In the genomic region with DNA sequence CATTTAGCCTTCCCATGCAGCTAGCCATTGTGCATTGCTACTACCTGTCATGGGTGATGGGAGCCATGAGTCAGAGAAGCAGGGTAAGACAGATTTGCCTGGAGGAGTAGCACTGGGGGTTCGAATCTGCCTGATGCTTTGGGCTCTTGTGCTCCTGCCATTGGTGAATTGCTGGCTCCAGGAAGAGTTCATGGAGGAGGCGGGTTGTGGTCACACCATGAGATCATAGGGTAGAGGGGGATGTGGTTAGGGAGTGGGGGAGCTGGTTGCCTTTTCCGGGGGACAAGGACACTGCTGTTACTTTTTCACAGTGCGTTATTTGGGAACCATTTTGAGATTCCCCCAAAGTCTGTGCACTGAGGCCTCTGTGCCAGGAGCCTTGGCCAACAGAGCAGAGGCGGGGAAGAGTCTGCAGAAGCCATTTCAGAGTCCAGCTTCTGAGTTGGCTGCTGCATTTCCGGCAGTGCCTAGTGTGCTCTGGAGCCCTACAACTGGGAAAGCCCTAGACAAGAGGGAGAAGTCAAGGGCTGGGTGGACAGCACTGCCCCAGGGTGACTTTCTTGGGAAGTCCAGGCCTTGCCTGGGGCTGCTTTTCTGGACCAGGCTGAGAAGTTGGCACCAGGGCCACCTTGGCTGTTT, we compare ENCODE assay signal across 21 cellular contexts. TPM values are rescaled to one million over a fixed set of nuclear protein-coding genes. Genes with fewer than 3 reads are reported as not detected.
A peak's percentile ranks its signal among the peaks of the same experiment; 100 is the strongest.
DNase-seq lines count a peak whose midpoint lies in the region; ATAC-seq and TF ChIP-seq lines count a peak whose summit lies in the region.
"Had no signal": no experiment of that assay in that cellular context is flagged by ENCODE, and none has a peak within 500 bp of the region (broad histone marks: within the 10 kb centered on the region; RNA-seq: fewer than 3 reads in every experiment).

No MANE protein-coding gene starts in this region.

- H3K4me2 ChIP-seq in BLaER1 treated with 17β-estradiol and CSF1 and Interleukin-3, amounts not matched to agents 10 nM and 100 nM: peak overlapping the region; percentile 54 to 99 (median 89)

- no peaks in the 10 kb centered on the region for H3K9me3 Mint-ChIP-seq in activated CD4-positive, alpha-beta memory T cell treated with anti-CD3 and anti-CD28 coated beads for 36 hours
- H3K9me3 Mint-ChIP-seq in memory B cell: no peaks in the 10 kb centered on the region
- H3K9me3 Mint-ChIP-seq: dendritic cell treated with granulocyte-macrophage colony-stimulating factor and Interleukin-4, amounts not matched to agents 40 ng/mL and 50 ng/mL, for 4 days had no signal

- peak overlapping the region in 9 of 11 experiments; percentile 62 to 79 (median 77); a peak in 18 of 22 replicates for H3K27ac ChIP-seq in BLaER1 treated with 17β-estradiol and CSF1 and Interleukin-3, amounts not matched to agents 10 nM and 100 nM
- H3K27ac ChIP-seq in KOPT-K1 (ENCODE audit: low read depth, low read length, poor library complexity, severe bottlenecking): peak overlapping the region; percentile 76
- H3K27ac ChIP-seq: body of pancreas, esophagus squamous epithelium, parathyroid adenoma, VCaP had no signal

- peaks cover 0 to 10% (median 0%) of the 10 kb centered on the region in 11 experiments; a peak in 2 of 22 replicates for H3K36me3 ChIP-seq in BLaER1 treated with 17β-estradiol and CSF1 and Interleukin-3, amounts not matched to agents 10 nM and 100 nM
- no peaks in the 10 kb centered on the region for H3K36me3 ChIP-seq in KOPT-K1 (ENCODE audit: insufficient read depth, low read length)

- H3K9me3 ChIP-seq in BLaER1 treated with 17β-estradiol and CSF1 and Interleukin-3, amounts not matched to agents 10 nM and 100 nM (replicated peaks in 1 of 11): no peaks in the 10 kb centered on the region
- no peaks in the 10 kb centered on the region for H3K9me3 ChIP-seq in KOPT-K1 (ENCODE audit: insufficient read depth, low read length, poor library complexity, severe bottlenecking)
- H3K9me3 ChIP-seq: body of pancreas, esophagus squamous epithelium, mucosa of descending colon had no signal

- no peak overlapping the region for H3K27ac Mint-ChIP-seq in activated CD4-positive, alpha-beta memory T cell treated with anti-CD3 and anti-CD28 coated beads for 36 hours
- H3K27ac Mint-ChIP-seq in memory B cell: peak overlapping the region; percentile 62
- H3K27ac Mint-ChIP-seq: dendritic cell treated with granulocyte-macrophage colony-stimulating factor and Interleukin-4, amounts not matched to agents 40 ng/mL and 50 ng/mL, for 4 days had no signal

- in situ Hi-C loops in GM13976 (cut with MboI; ENCODE audit: low sequenced_read_pairs, unreplicated experiment): no loop called here

- ATAC-seq in memory B cell (ENCODE audit: low read depth): no peak
- ATAC-seq: body of pancreas, mucosa of descending colon, SK-N-SH treated with all-trans-retinoic acid at 6 μM for 48 hours had no signal

- H3K9ac ChIP-seq in BLaER1 treated with 17β-estradiol and CSF1 and Interleukin-3, amounts not matched to agents 10 nM and 100 nM: peak overlapping the region in 8 of 11 experiments; percentile 38 to 64 (median 48); a peak in 12 of 22 replicates
- H3K9ac ChIP-seq: parathyroid adenoma had no signal

- TF ChIP-seq CTCF in GM13976 (IDR thresholded peaks at IDR 0.05; ENCODE audit: borderline replicate concordance, control extremely low read depth, extremely low read depth, insufficient read depth, missing control alignments): no peak

- peaks cover 0 to 16% (median 0%) of the 10 kb centered on the region in 11 experiments; a peak in 3 of 22 replicates for H4K20me1 ChIP-seq in BLaER1 treated with 17β-estradiol and CSF1 and Interleukin-3, amounts not matched to agents 10 nM and 100 nM

- intact Hi-C loops in activated CD4-positive, alpha-beta memory T cell treated with anti-CD3 and anti-CD28 coated beads for 36 hours (cut with micrococcal nuclease): no loop called here

- peak overlapping the region in 5 of 10 experiments; percentile 3 to 18 (median 5); a peak in 3 of 20 replicates for H3K4me3 ChIP-seq in BLaER1 treated with 17β-estradiol and CSF1 and Interleukin-3, amounts not matched to agents 10 nM and 100 nM
- H3K4me3 ChIP-seq: body of pancreas, esophagus squamous epithelium, mucosa of descending colon had no signal

- no peak for TF ChIP-seq POLR2A in erythroblast (IDR thresholded peaks at IDR 0.05; ENCODE audit: low read length)

- H3K4me1 Mint-ChIP-seq in activated CD4-positive, alpha-beta memory T cell treated with anti-CD3 and anti-CD28 coated beads for 36 hours (ENCODE audit: low read depth): peaks cover 6% of the 10 kb centered on the region
- peaks cover 19% of the 10 kb centered on the region for H3K4me1 Mint-ChIP-seq in memory B cell

- H3K36me3 Mint-ChIP-seq in activated CD4-positive, alpha-beta memory T cell treated with anti-CD3 and anti-CD28 coated beads for 36 hours: no peaks in the 10 kb centered on the region
- H3K36me3 Mint-ChIP-seq in memory B cell: peaks cover 13% of the 10 kb centered on the region

- H3K4me1 ChIP-seq in BLaER1 treated with 17β-estradiol and CSF1 and Interleukin-3, amounts not matched to agents 10 nM and 100 nM: peaks cover 19 to 62% (median 59%) of the 10 kb centered on the region in 10 experiments
- H3K4me1 ChIP-seq: parathyroid adenoma had no signal

- DNase-seq in activated CD4-positive, alpha-beta memory T cell treated with anti-CD3 and anti-CD28 coated beads for 36 hours: peak; percentile 16
- DNase-seq in memory B cell (ENCODE audit: low spot score in 2 of 2) (no peak), NCI-H146 (lab: John Stamatoyannopoulos, UW) (no peak), GM13976 (ENCODE audit: low spot score) (no peak), erythroblast (lab: John Stamatoyannopoulos, UW) (no peak)
- no peak for DNase-seq in activated T-cell treated with anti-CD3 and anti-CD28 coated beads, Interleukin-2, amount 50 U/mL, for 1 hour
- DNase-seq: body of pancreas; Calu3; esophagus squamous epithelium; GDM1; hypothalamus; mucosa of descending colon; NCI-H187 treated with DMSO at 0.1 percent for 48 hours; NCI-H524; stimulated activated naive CD4-positive, alpha-beta T cell treated with Interleukin-2 at 50 U/mL for 16 hours had no signal

- peaks cover 3% of the 10 kb centered on the region for H3K27me3 Mint-ChIP-seq in activated CD4-positive, alpha-beta memory T cell treated with anti-CD3 and anti-CD28 coated beads for 36 hours
- H3K27me3 Mint-ChIP-seq in memory B cell: peaks cover 3% of the 10 kb centered on the region

- H3K4me3 Mint-ChIP-seq in activated CD4-positive, alpha-beta memory T cell treated with anti-CD3 and anti-CD28 coated beads for 36 hours: no peak overlapping the region
- H3K4me3 Mint-ChIP-seq in memory B cell: no peak overlapping the region
- H3K4me3 Mint-ChIP-seq: dendritic cell treated with granulocyte-macrophage colony-stimulating factor and Interleukin-4, amounts not matched to agents 40 ng/mL and 50 ng/mL, for 4 days had no signal

- POLR2A ChIA-PET in activated CD4-positive, alpha-beta memory T cell treated with anti-CD3 and anti-CD28 coated beads for 36 hours (lab: Charles Lee): no interaction called here

- CTCF ChIA-PET in activated CD4-positive, alpha-beta memory T cell treated with anti-CD3 and anti-CD28 coated beads for 36 hours (lab: Charles Lee): interaction anchor here (1.1 kb wide), 1 partner anchor 49 kb away, joined by 4 read pairs; no protein-coding TSS in a partner anchor

- peaks cover 0 to 12% (median 0%) of the 10 kb centered on the region in 11 experiments; a peak in 4 of 22 replicates for H3K27me3 ChIP-seq in BLaER1 treated with 17β-estradiol and CSF1 and Interleukin-3, amounts not matched to agents 10 nM and 100 nM
- H3K27me3 ChIP-seq: body of pancreas, esophagus squamous epithelium had no signal

RNA-seq across cellular contexts. Expression of a gene that starts 6.2 kb away (rescaled TPM):
- total RNA-seq in activated CD4-positive, alpha-beta memory T cell treated with anti-CD3 and anti-CD28 coated beads for 36 hours: not detected
- total RNA-seq: Calu3 had no signal
